Comparison of ENCODE assay signal across 1 cellular context in genomic region chr14:92121670-92122350, GRCh38.
TF ChIP-seq lines count a peak whose summit lies in the region.

TSS of gene CPSF2 (plus strand) at chr14:92121969. CDS start at chr14:92130985, 9,016 bp downstream.
TSS of gene NDUFB1 (minus strand) at chr14:92121706. CDS start at chr14:92117637, 4,069 bp downstream.

TF ChIP-seq in HepG2, 621 proteins besides CTCF, POLR2A, EP300 and RAD21 (continued from another document and continues in another):
- TF ChIP-seq ZNF770 (CRISPR knock-in tag; IDR thresholded peaks at IDR 0.05), result no peak
- TF ChIP-seq MATR3 (CRISPR knock-in tag; IDR thresholded peaks at IDR 0.05), result no peak
- no peak for TF ChIP-seq ZNF205 (CRISPR knock-in tag; IDR thresholded peaks at IDR 0.05)
- TF ChIP-seq WIZ (CRISPR knock-in tag; IDR thresholded peaks at IDR 0.05), result no peak; the same call in 1 of the 2 replicates
- TF ChIP-seq ZNF792 (CRISPR knock-in tag; IDR thresholded peaks at IDR 0.05), result peak; percentile 23; the same call in 1 of the 2 replicates
- no peak for TF ChIP-seq ZNF841 (CRISPR knock-in tag; IDR thresholded peaks at IDR 0.05; ENCODE audit: borderline replicate concordance)
- TF ChIP-seq CBFB (CRISPR knock-in tag; IDR thresholded peaks at IDR 0.05), result peak; percentile 61; the same call in 1 of the 2 replicates
- peak; percentile 98; the same call in 1 of the 2 replicates for TF ChIP-seq FOXO4 (CRISPR knock-in tag; conservative IDR thresholded peaks at IDR 0.05)
- no peak for TF ChIP-seq HIC2 (CRISPR knock-in tag; IDR thresholded peaks at IDR 0.05; ENCODE audit: low read depth)
- peak; percentile 92 for TF ChIP-seq FOXC1 (CRISPR knock-in tag; IDR thresholded peaks at IDR 0.05; ENCODE audit: borderline replicate concordance)
- TF ChIP-seq ZBTB46 (CRISPR knock-in tag; IDR thresholded peaks at IDR 0.05; ENCODE audit: borderline replicate concordance), result no peak
- peak; percentile 30; the same call in 1 of the 2 replicates for TF ChIP-seq FOXJ3 (CRISPR knock-in tag; IDR thresholded peaks at IDR 0.05; ENCODE audit: borderline replicate concordance)
- peak; percentile 56; the same call in 1 of the 2 replicates for TF ChIP-seq GMEB1 (CRISPR knock-in tag; IDR thresholded peaks at IDR 0.05; ENCODE audit: borderline replicate concordance)
- peak; percentile 19; the same call in 1 of the 2 replicates for TF ChIP-seq PRDM15 (CRISPR knock-in tag; IDR thresholded peaks at IDR 0.05)
- TF ChIP-seq GLI4 (CRISPR knock-in tag; IDR thresholded peaks at IDR 0.05; ENCODE audit: borderline replicate concordance), result peak; percentile 78; the same call in 1 of the 2 replicates
- TF ChIP-seq DNMT1 (CRISPR knock-in tag; IDR thresholded peaks at IDR 0.05), result no peak
- TF ChIP-seq MYNN (CRISPR knock-in tag; IDR thresholded peaks at IDR 0.05; ENCODE audit: low read depth), result no peak; the same call in 1 of the 2 replicates
- no peak for TF ChIP-seq REXO4 (CRISPR knock-in tag; IDR thresholded peaks at IDR 0.05; ENCODE audit: borderline replicate concordance)
- TF ChIP-seq ARID5B (CRISPR knock-in tag; IDR thresholded peaks at IDR 0.05), result 0 out of 2 replicates have a peak, but pooled peaks have one; percentile 8
- no peak for TF ChIP-seq ZNF251 (CRISPR knock-in tag; IDR thresholded peaks at IDR 0.05)
- peak; percentile 87 for TF ChIP-seq ZNF772 (CRISPR knock-in tag; IDR thresholded peaks at IDR 0.05)
- TF ChIP-seq ELF1 (CRISPR knock-in tag; IDR thresholded peaks at IDR 0.05), result no peak; the same call in 1 of the 2 replicates
- no peak for TF ChIP-seq KLF15 (CRISPR knock-in tag; IDR thresholded peaks at IDR 0.05; ENCODE audit: borderline replicate concordance)
- no peak for TF ChIP-seq ZNF318 (CRISPR knock-in tag; IDR thresholded peaks at IDR 0.05)
- peak; percentile 62 for TF ChIP-seq ZSCAN31 (CRISPR knock-in tag; IDR thresholded peaks at IDR 0.05; ENCODE audit: low read depth)
- TF ChIP-seq ZNF713 (CRISPR knock-in tag; IDR thresholded peaks at IDR 0.05), result no peak
